ENCODE assay signal across 2 cellular contexts in genomic region chr17:80797741-80798594, GRCh38.
TF ChIP-seq lines count a peak whose summit lies in the region.

No MANE protein-coding gene starts in this region.

TF ChIP-seq in HEK293, 187 proteins besides CTCF, POLR2A, EP300 and RAD21 (continued from another document):
- TF ChIP-seq ZNF843 (tag by site-specific recombination; IDR thresholded peaks at IDR 0.05): no peak
TF ChIP-seq in HEK293: peak in this region for 1.

TF ChIP-seq in SK-N-SH treated with all-trans-retinoic acid at 6 μM for 48 hours, 23 proteins besides CTCF, POLR2A, EP300 and RAD21 (continued from another document):
- no peak for TF ChIP-seq TSHZ2 (CRISPR knock-in tag; IDR thresholded peaks at IDR 0.05)
- no peak for TF ChIP-seq ARNTL (CRISPR knock-in tag; IDR thresholded peaks at IDR 0.05; ENCODE audit: borderline replicate concordance, low read depth)
- TF ChIP-seq, protein P1, sequence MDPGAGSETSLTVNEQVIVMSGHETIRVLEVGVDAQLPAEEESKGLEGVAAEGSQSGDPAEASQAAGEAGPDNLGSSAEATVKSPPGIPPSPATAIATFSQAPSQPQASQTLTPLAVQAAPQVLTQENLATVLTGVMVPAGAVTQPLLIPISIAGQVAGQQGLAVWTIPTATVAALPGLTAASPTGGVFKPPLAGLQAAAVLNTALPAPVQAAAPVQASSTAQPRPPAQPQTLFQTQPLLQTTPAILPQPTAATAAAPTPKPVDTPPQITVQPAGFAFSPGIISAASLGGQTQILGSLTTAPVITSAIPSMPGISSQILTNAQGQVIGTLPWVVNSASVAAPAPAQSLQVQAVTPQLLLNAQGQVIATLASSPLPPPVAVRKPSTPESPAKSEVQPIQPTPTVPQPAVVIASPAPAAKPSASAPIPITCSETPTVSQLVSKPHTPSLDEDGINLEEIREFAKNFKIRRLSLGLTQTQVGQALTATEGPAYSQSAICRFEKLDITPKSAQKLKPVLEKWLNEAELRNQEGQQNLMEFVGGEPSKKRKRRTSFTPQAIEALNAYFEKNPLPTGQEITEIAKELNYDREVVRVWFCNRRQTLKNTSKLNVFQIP (CRISPR knock-in tag; IDR thresholded peaks at IDR 0.05; ENCODE audit: borderline replicate concordance, low read depth): no peak
